Comparison of ENCODE assay signal across 37 cellular contexts in genomic region chr3:89395996-89396395, GRCh38.
"Had no signal": no experiment of that assay in that cellular context is flagged by ENCODE, and none has a peak within 500 bp of the region (broad histone marks: within the 10 kb centered on the region; RNA-seq: fewer than 3 reads in every experiment).

No MANE protein-coding gene starts in this region.

- H3K4me3 ChIP-seq: adrenal gland, ascending aorta, body of pancreas, breast epithelium, cardiac muscle cell had no signal

- H3K27ac ChIP-seq: adrenal gland, ascending aorta, body of pancreas, breast epithelium, cardiac muscle cell had no signal

- H3K4me1 Mint-ChIP-seq: activated naive CD4-positive, alpha-beta T cell treated with anti-CD3 and anti-CD28 coated beads, Interleukin-2, amount 10 ng/mL, durations not matched to agents 7 days and 5 days; activated naive CD4-positive, alpha-beta T cell treated with anti-CD3 and anti-CD28 coated beads, Interleukin-2, amount 50 U/mL, for 24 hours; activated naive CD8-positive, alpha-beta T cell treated with anti-CD3 and anti-CD28 coated beads for 36 hours; activated naive CD8-positive, alpha-beta T cell treated with anti-CD3 and anti-CD28 coated beads, Interleukin-2, amount 10 ng/mL, durations not matched to agents 7 days and 5 days; activated naive CD8-positive, alpha-beta T cell treated with anti-CD3 and anti-CD28 coated beads, Interleukin-2, amount 50 U/mL, for 24 hours; activated T-helper 17 cell treated with anti-CD3 and anti-CD28 coated beads, Interleukin-2, amount 50 U/mL, for 72 hours; central memory CD8-positive, alpha-beta T cell had no signal

- H3K4me1 ChIP-seq: adrenal gland, ascending aorta, body of pancreas, breast epithelium had no signal

- H3K9me3 ChIP-seq: adrenal gland, ascending aorta, body of pancreas, breast epithelium had no signal

- H3K36me3 Mint-ChIP-seq: activated naive CD4-positive, alpha-beta T cell treated with anti-CD3 and anti-CD28 coated beads, Interleukin-2, amount 10 ng/mL, durations not matched to agents 7 days and 5 days; activated naive CD4-positive, alpha-beta T cell treated with anti-CD3 and anti-CD28 coated beads, Interleukin-2, amount 50 U/mL, for 24 hours; activated naive CD4-positive, alpha-beta T cell treated with anti-CD3 and anti-CD28 coated beads, Interleukin-2, amount 50 U/mL, for 72 hours; activated naive CD8-positive, alpha-beta T cell; activated naive CD8-positive, alpha-beta T cell treated with anti-CD3 and anti-CD28 coated beads for 36 hours; activated naive CD8-positive, alpha-beta T cell treated with anti-CD3 and anti-CD28 coated beads, Interleukin-2, amount 10 ng/mL, durations not matched to agents 7 days and 5 days had no signal

- H3K36me3 ChIP-seq: adrenal gland, ascending aorta, breast epithelium, cardiac muscle cell had no signal

- H3K27me3 Mint-ChIP-seq: activated naive CD4-positive, alpha-beta T cell treated with anti-CD3 and anti-CD28 coated beads, Interleukin-2, amount 10 ng/mL, durations not matched to agents 7 days and 5 days; activated naive CD4-positive, alpha-beta T cell treated with anti-CD3 and anti-CD28 coated beads, Interleukin-2, amount 50 U/mL, for 24 hours; activated naive CD8-positive, alpha-beta T cell; activated naive CD8-positive, alpha-beta T cell treated with anti-CD3 and anti-CD28 coated beads for 36 hours; activated naive CD8-positive, alpha-beta T cell treated with anti-CD3 and anti-CD28 coated beads, Interleukin-2, amount 10 ng/mL, durations not matched to agents 7 days and 5 days; activated naive CD8-positive, alpha-beta T cell treated with anti-CD3 and anti-CD28 coated beads, Interleukin-2, amount 50 U/mL, for 24 hours; activated T-cell treated with anti-CD3 and anti-CD28 coated beads, Interleukin-2, amount 50 U/mL, for 24 hours; activated T-helper 17 cell treated with anti-CD3 and anti-CD28 coated beads, Interleukin-2, amount 50 U/mL, for 72 hours; brain; central memory CD8-positive, alpha-beta T cell had no signal

- H3K9me3 Mint-ChIP-seq: activated naive CD4-positive, alpha-beta T cell treated with anti-CD3 and anti-CD28 coated beads, Interleukin-2, amount 50 U/mL, for 24 hours; activated naive CD8-positive, alpha-beta T cell treated with anti-CD3 and anti-CD28 coated beads, Interleukin-2, amount 10 ng/mL, durations not matched to agents 7 days and 5 days; activated naive CD8-positive, alpha-beta T cell treated with anti-CD3 and anti-CD28 coated beads, Interleukin-2, amount 50 U/mL, for 24 hours; activated T-cell treated with anti-CD3 and anti-CD28 coated beads, Interleukin-2, amount 50 U/mL, for 4 hours; brain had no signal

- H3K27ac Mint-ChIP-seq: activated naive CD4-positive, alpha-beta T cell treated with anti-CD3 and anti-CD28 coated beads for 36 hours; activated naive CD4-positive, alpha-beta T cell treated with anti-CD3 and anti-CD28 coated beads, Interleukin-2, amount 10 ng/mL, durations not matched to agents 7 days and 5 days; activated naive CD4-positive, alpha-beta T cell treated with anti-CD3 and anti-CD28 coated beads, Interleukin-2, amount 50 U/mL, for 24 hours; activated naive CD4-positive, alpha-beta T cell treated with anti-CD3 and anti-CD28 coated beads, Interleukin-2, amount 50 U/mL, for 72 hours; activated naive CD8-positive, alpha-beta T cell; activated naive CD8-positive, alpha-beta T cell treated with anti-CD3 and anti-CD28 coated beads for 36 hours; activated naive CD8-positive, alpha-beta T cell treated with anti-CD3 and anti-CD28 coated beads, Interleukin-2, amount 10 ng/mL, durations not matched to agents 7 days and 5 days; activated naive CD8-positive, alpha-beta T cell treated with anti-CD3 and anti-CD28 coated beads, Interleukin-2, amount 50 U/mL, for 24 hours; activated T-cell treated with anti-CD3 and anti-CD28 coated beads, Interleukin-2, amount 50 U/mL, for 24 hours; activated T-cell treated with anti-CD3 and anti-CD28 coated beads, Interleukin-2, amount 50 U/mL, for 72 hours; activated T-helper 1 cell treated with anti-CD3 and anti-CD28 coated beads, Interleukin-12 subunit alpha, Interleukin-12 subunit beta, Interleukin-2, Interleukin-4 antibody, amounts not matched to agents 30 ng/mL and 10 ng/mL and 1 ng/mL, durations not matched to agents 14 hours and 24 hours and 36 hours; activated T-helper 17 cell treated with anti-CD3 and anti-CD28 coated beads, Interleukin-2, amount 50 U/mL, for 72 hours; activated T-helper 2 cell treated with anti-CD3 and anti-CD28 coated beads, Interferon-gamma antibody, Interleukin-2, Interleukin-4, amounts not matched to agents 10 μg/mL and 5 μg/mL and 100 μg/mL, durations not matched to agents 14 hours and 24 hours and 36 hours had no signal

- H3K27me3 ChIP-seq: adrenal gland, ascending aorta, body of pancreas, breast epithelium, cardiac muscle cell had no signal

- H3K4me3 Mint-ChIP-seq: activated naive CD4-positive, alpha-beta T cell treated with anti-CD3 and anti-CD28 coated beads for 36 hours; activated naive CD4-positive, alpha-beta T cell treated with anti-CD3 and anti-CD28 coated beads, Interleukin-2, amount 10 ng/mL, durations not matched to agents 7 days and 5 days; activated naive CD4-positive, alpha-beta T cell treated with anti-CD3 and anti-CD28 coated beads, Interleukin-2, amount 50 U/mL, for 24 hours; activated naive CD8-positive, alpha-beta T cell; activated naive CD8-positive, alpha-beta T cell treated with anti-CD3 and anti-CD28 coated beads for 36 hours; activated naive CD8-positive, alpha-beta T cell treated with anti-CD3 and anti-CD28 coated beads, Interleukin-2, amount 10 ng/mL, durations not matched to agents 7 days and 5 days; activated naive CD8-positive, alpha-beta T cell treated with anti-CD3 and anti-CD28 coated beads, Interleukin-2, amount 50 U/mL, for 24 hours; activated T-cell treated with anti-CD3 and anti-CD28 coated beads, Interleukin-2, amount 50 U/mL, for 24 hours; activated T-cell treated with anti-CD3 and anti-CD28 coated beads, Interleukin-2, amount 50 U/mL, for 4 hours; activated T-cell treated with anti-CD3 and anti-CD28 coated beads, Interleukin-2, amount 50 U/mL, for 72 hours; activated T-helper 1 cell treated with anti-CD3 and anti-CD28 coated beads, Interleukin-12 subunit alpha, Interleukin-12 subunit beta, Interleukin-2, Interleukin-4 antibody, amounts not matched to agents 30 ng/mL and 10 ng/mL and 1 ng/mL, durations not matched to agents 14 hours and 24 hours and 36 hours; activated T-helper 17 cell treated with anti-CD3 and anti-CD28 coated beads, Interleukin-2, amount 50 U/mL, for 72 hours; brain; central memory CD8-positive, alpha-beta T cell had no signal

- DNase-seq: activated effector memory CD4-positive, alpha-beta T cell treated with anti-CD3 and anti-CD28 coated beads, Interleukin-2, amount 50 U/mL, for 16 hours; activated effector memory CD4-positive, alpha-beta T cell treated with Interleukin-2 at 50 U/mL for 16 hours; activated gamma-delta T cell; activated gamma-delta T cell treated with Interleukin-2 at 50 U/mL for 16 hours; activated naive CD4-positive, alpha-beta T cell; activated naive CD4-positive, alpha-beta T cell treated with anti-CD3 and anti-CD28 coated beads for 36 hours; activated naive CD4-positive, alpha-beta T cell treated with anti-CD3 and anti-CD28 coated beads, Interleukin-2, amount 10 ng/mL, durations not matched to agents 7 days and 5 days; activated naive CD4-positive, alpha-beta T cell treated with anti-CD3 and anti-CD28 coated beads, Interleukin-2, amount 50 U/mL, for 16 hours; activated naive CD4-positive, alpha-beta T cell treated with Interleukin-2 at 50 U/mL for 16 hours; activated naive CD8-positive, alpha-beta T cell treated with anti-CD3 and anti-CD28 coated beads for 36 hours; activated naive CD8-positive, alpha-beta T cell treated with anti-CD3 and anti-CD28 coated beads, Interleukin-2, amount 10 ng/mL, durations not matched to agents 7 days and 5 days; activated naive CD8-positive, alpha-beta T cell treated with anti-CD3 and anti-CD28 coated beads, Interleukin-2, amount 50 U/mL, for 24 hours; activated T-cell treated with anti-CD3 and anti-CD28 coated beads, Interleukin-2, amount 50 U/mL, for 1 hour; activated T-cell treated with anti-CD3 and anti-CD28 coated beads, Interleukin-2, amount 50 U/mL, for 24 hours; activated T-cell treated with anti-CD3 and anti-CD28 coated beads, Interleukin-2, amount 50 U/mL, for 4 hours; activated T-cell treated with anti-CD3 and anti-CD28 coated beads, Interleukin-2, amount 50 U/mL, for 48 hours; activated T-cell treated with anti-CD3 and anti-CD28 coated beads, Interleukin-2, amount 50 U/mL, for 72 hours; adrenal gland; amniotic stem cell; amygdala; anterior cingulate cortex; aorta; body of pancreas; caudate nucleus; central memory CD4-positive, alpha-beta T cell; cerebellar nuclear complex had no signal
